Comparison of ENCODE assay signal across 8 cellular contexts in genomic region chr4:156999175-156999517, GRCh38. TPM values are rescaled to one million over a fixed set of nuclear protein-coding genes. Genes with fewer than 3 reads are reported as not detected.
DNase-seq lines count a peak whose midpoint lies in the region; ATAC-seq and TF ChIP-seq lines count a peak whose summit lies in the region.

No MANE protein-coding gene starts in this region.

- ATAC-seq in GM23338 (peak; percentile 35; the same call in 1 of the 3 replicates), GM21528 (IDR thresholded peaks at IDR 0.05; ENCODE audit: low FRiP score, unreplicated experiment) (no peak)

- no peak overlapping the region for H3K27ac Mint-ChIP-seq in GM23338
- H3K27ac Mint-ChIP-seq in activated naive CD8-positive, alpha-beta T cell treated with anti-CD3 and anti-CD28 coated beads for 36 hours = no peak overlapping the region

- H3K4me3 Mint-ChIP-seq in GM23338 = no peak overlapping the region
- no peak overlapping the region for H3K4me3 Mint-ChIP-seq in activated naive CD8-positive, alpha-beta T cell treated with anti-CD3 and anti-CD28 coated beads for 36 hours

- H3K27me3 ChIP-seq in GM23338 (ENCODE audit: insufficient read depth) = no peaks in the 10 kb centered on the region

- H3K4me1 Mint-ChIP-seq in GM23338 = peaks cover 4% of the 10 kb centered on the region; the same call in 2 of the 3 replicates
- H3K4me1 Mint-ChIP-seq in activated naive CD8-positive, alpha-beta T cell treated with anti-CD3 and anti-CD28 coated beads for 36 hours = no peaks in the 10 kb centered on the region

- no peak overlapping the region for H3K4me3 ChIP-seq in GM23338

- H3K27me3 Mint-ChIP-seq in GM23338 (ENCODE audit: insufficient read depth, low read depth, poor library complexity) = peaks cover 2% of the 10 kb centered on the region
- H3K27me3 Mint-ChIP-seq in activated naive CD8-positive, alpha-beta T cell treated with anti-CD3 and anti-CD28 coated beads for 36 hours = no peaks in the 10 kb centered on the region

- peak overlapping the region; percentile 30 for H2AFZ ChIP-seq in GM23338

- peaks cover 12% of the 10 kb centered on the region for H3K36me3 Mint-ChIP-seq in GM23338 (ENCODE audit: low read depth)
- H3K36me3 Mint-ChIP-seq in activated naive CD8-positive, alpha-beta T cell treated with anti-CD3 and anti-CD28 coated beads for 36 hours = no peaks in the 10 kb centered on the region

- no peaks in the 10 kb centered on the region for H3F3A ChIP-seq in GM23338 (replicated peaks; ENCODE audit: low read depth)

- no peak overlapping the region for H3K4me2 ChIP-seq in GM23338

- peaks cover 23% of the 10 kb centered on the region for H3K9me3 Mint-ChIP-seq in GM23338
- peaks cover 11% of the 10 kb centered on the region for H3K9me3 Mint-ChIP-seq in activated naive CD8-positive, alpha-beta T cell treated with anti-CD3 and anti-CD28 coated beads for 36 hours

- DNase-seq in GM23338 (ENCODE audit: low spot score) = peak; percentile 24
- DNase-seq in OCI-M1 (lab: John Stamatoyannopoulos, UW) = peak; percentile 94
- peak; percentile 99 for DNase-seq in fibroblast of gingiva (ENCODE audit: low read depth)
- peak; percentile 9 for DNase-seq in pons (ENCODE audit: low spot score)
- no peak for DNase-seq in SKM-1 (lab: John Stamatoyannopoulos, UW; ENCODE audit: unreplicated experiment)
- DNase-seq in activated naive CD8-positive, alpha-beta T cell treated with anti-CD3 and anti-CD28 coated beads for 36 hours = no peak
- DNase-seq in stimulated activated CD4-positive, alpha-beta T cell treated with anti-CD3 and anti-CD28 coated beads, Interleukin-1b, Interleukin-23, amount 100 ng/mL, for 48 hours = no peak

- no peak overlapping the region for H3K27ac ChIP-seq in GM23338 (ENCODE audit: low read depth)

- H3K79me2 ChIP-seq in GM23338 (replicated peaks; ENCODE audit: insufficient read depth) = no peaks in the 10 kb centered on the region

- no peaks in the 10 kb centered on the region for H4K20me1 ChIP-seq in GM23338 (replicated peaks; ENCODE audit: insufficient read depth)

- H3K4me1 ChIP-seq in GM23338 (ENCODE audit: insufficient read depth) = no peaks in the 10 kb centered on the region

- no peaks in the 10 kb centered on the region for H3K9me2 ChIP-seq in GM23338 (ENCODE audit: insufficient read depth)

- TF ChIP-seq CTCF in GM23338 (conservative IDR thresholded peaks at IDR 0.05; ENCODE audit: low read depth in 2 of 2) = no peak

- no peaks in the 10 kb centered on the region for H3K36me3 ChIP-seq in GM23338 (ENCODE audit: insufficient read depth)

TF ChIP-seq in GM23338, 12 proteins besides CTCF, POLR2A, EP300 and RAD21:
- TF ChIP-seq CREB1 (CRISPR knock-in tag; IDR thresholded peaks at IDR 0.05; ENCODE audit: low read depth) = no peak
- TF ChIP-seq STAT1 (IDR thresholded peaks at IDR 0.05; ENCODE audit: unreplicated experiment) = no peak
- TF ChIP-seq POLR2AphosphoS5 (IDR thresholded peaks at IDR 0.05; ENCODE audit: low read depth) = no peak
- no peak for TF ChIP-seq EZH2 (IDR thresholded peaks at IDR 0.05; ENCODE audit: low read depth, unreplicated experiment)
- TF ChIP-seq ZNF462 (CRISPR knock-in tag; IDR thresholded peaks at IDR 0.05) = no peak
TF ChIP-seq in GM23338: peak in this region for 0.

RNA-seq across cellular contexts. Expression of gene PDGFC, which starts 27.5 kb away (rescaled TPM):
- total RNA-seq in GM23338 (2014; rRNA removed; shearing (Covaris generic)) = 3.4 and 3.6 TPM in 2 replicates
- polyA plus RNA-seq in GM23338 (2016; fragmentation: Nextera tagmentation; extraction: Ambion mirVana) = 1.3 and 1.8 TPM in 2 replicates
- not detected for total RNA-seq in activated naive CD8-positive, alpha-beta T cell treated with anti-CD3 and anti-CD28 coated beads for 36 hours

Comparison
In these comparisons a context has a peak if more than half of its experiments do, and no peak if none do; other contexts are left out.
1. DNase-seq: peak in GM23338 (single experiment), OCI-M1 (single experiment), fibroblast of gingiva (single experiment) and pons (single experiment); none in SKM-1 (single experiment), activated naive CD8-positive, alpha-beta T cell treated with anti-CD3 and anti-CD28 coated beads for 36 hours (single experiment) and stimulated activated CD4-positive, alpha-beta T cell treated with anti-CD3 and anti-CD28 coated beads, Interleukin-1b, Interleukin-23, amount 100 ng/mL, for 48 hours (single experiment).